8 cellular contexts compared by ENCODE assay signal in genomic region chr3:113695426-113695817, GRCh38. TPM values are rescaled to one million over a fixed set of nuclear protein-coding genes. Genes with fewer than 3 reads are reported as not detected.
DNase-seq lines count a peak whose midpoint lies in the region; ATAC-seq and TF ChIP-seq lines count a peak whose summit lies in the region.

No MANE protein-coding gene starts in this region.

- ATAC-seq in aorta (ENCODE audit: low FRiP score) (no peak), GM19455 (IDR thresholded peaks at IDR 0.05; ENCODE audit: unreplicated experiment) (no peak)

- H3K9ac ChIP-seq in BLaER1: peak overlapping the region; percentile 82
- H3K9ac ChIP-seq in HUES64 (ENCODE audit: low read depth, low read length): peak overlapping the region; percentile 81
- peak overlapping the region; percentile 88 for H3K9ac ChIP-seq in mesenchymal stem cell (ENCODE audit: low read length)

- H3K27ac ChIP-seq in BLaER1 (peak overlapping the region; percentile 87), HUES64 (ENCODE audit: low read depth, low read length) (peak overlapping the region; percentile 94; the same call in 1 of the 2 replicates), breast epithelium (peak overlapping the region; percentile 98), mesenchymal stem cell (ENCODE audit: low read length, poor library complexity, severe bottlenecking) (peak overlapping the region; percentile 59), aorta (ENCODE audit: low read depth in 1 of 2, low read length in 2 of 2) (no peak overlapping the region)

- DNase-seq in breast epithelium (ENCODE audit: low spot score in 2 of 2) (no peak), mesenchymal stem cell (no peak), aorta (no peak), NCI-H226 (no peak)
- DNase-seq in stimulated activated CD4-positive, alpha-beta T cell treated with anti-CD3 and anti-CD28 coated beads, Interleukin-2, amount 100 ng/mL, for 48 hours: no peak

- no peak overlapping the region for H3K23ac ChIP-seq in mesenchymal stem cell (ENCODE audit: low read length in 2 of 2)

- intact Hi-C loops in breast epithelium (cut with DNase I; ENCODE audit: low total_unique reads): no loop called here
- intact Hi-C loops in aorta (cut with DNase I): loop anchor here in 1 of 2 donors (10.0 kb wide), 1 partner anchor 181 kb away; the partner anchor contains the start of gene SPICE1

- H3K9me3 ChIP-seq in BLaER1: no peaks in the 10 kb centered on the region
- H3K9me3 ChIP-seq in HUES64 (ENCODE audit: insufficient read depth, low read depth, low read length): no peaks in the 10 kb centered on the region
- H3K9me3 ChIP-seq in breast epithelium: no peaks in the 10 kb centered on the region
- no peaks in the 10 kb centered on the region for H3K9me3 ChIP-seq in mesenchymal stem cell (ENCODE audit: control insufficient read depth, low read length)
- no peaks in the 10 kb centered on the region for H3K9me3 ChIP-seq in aorta (ENCODE audit: control insufficient read depth, low read length)

- no peak overlapping the region for H4K8ac ChIP-seq in mesenchymal stem cell (ENCODE audit: low read length)

- H4K91ac ChIP-seq in mesenchymal stem cell (ENCODE audit: low read length): no peak overlapping the region

- TF ChIP-seq POLR2A in breast epithelium (IDR thresholded peaks at IDR 0.05): no peak

- peaks cover 33% of the 10 kb centered on the region for H3K4me1 ChIP-seq in BLaER1
- H3K4me1 ChIP-seq in HUES64 (ENCODE audit: insufficient read depth, low read length): peaks cover 15% of the 10 kb centered on the region
- peaks cover 0 to 4% of the 10 kb centered on the region in 2 donors for H3K4me1 ChIP-seq in breast epithelium
- H3K4me1 ChIP-seq in mesenchymal stem cell (ENCODE audit: control insufficient read depth, insufficient read depth, low read depth, low read length): peaks cover 6% of the 10 kb centered on the region
- peaks cover 0 to 8% of the 10 kb centered on the region in 2 donors for H3K4me1 ChIP-seq in aorta (ENCODE audit: control insufficient read depth in 1 of 2, insufficient read depth in 2 of 2, low read length in 2 of 2)

- H3K27me3 ChIP-seq in BLaER1 (peaks cover 14% of the 10 kb centered on the region), HUES64 (ENCODE audit: insufficient read depth, low read length) (no peaks in the 10 kb centered on the region), breast epithelium (no peaks in the 10 kb centered on the region), mesenchymal stem cell (ENCODE audit: control insufficient read depth in 1 of 2, insufficient read depth in 1 of 2, low read length in 2 of 2) (no peaks in the 10 kb centered on the region), aorta (ENCODE audit: control insufficient read depth in 1 of 2, insufficient read depth in 2 of 2, low read length in 1 of 2) (no peaks in the 10 kb centered on the region)

- no peak overlapping the region for H2BK15ac ChIP-seq in mesenchymal stem cell (ENCODE audit: low read depth, poor library complexity, severe bottlenecking)

- no peak overlapping the region for H3K14ac ChIP-seq in mesenchymal stem cell (ENCODE audit: low read length in 2 of 2)

- peaks cover 35% of the 10 kb centered on the region for H3K79me1 ChIP-seq in mesenchymal stem cell (replicated peaks; ENCODE audit: low read length, poor library complexity, severe bottlenecking)

- H2BK120ac ChIP-seq in mesenchymal stem cell (ENCODE audit: low read depth, low read length): no peak overlapping the region

- WGBS in HUES64: 51% methylated on average over 8 of the region's 8 CpGs
- WGBS in mesenchymal stem cell: 84% methylated on average over 5 of the region's 8 CpGs
- WGBS in aorta, 2 donors: 3 to 11% methylated on average over 8 of the region's 8 CpGs

- H3K18ac ChIP-seq in mesenchymal stem cell (ENCODE audit: low read depth in 1 of 2, low read length in 2 of 2): no peak overlapping the region

- H2AFZ ChIP-seq in mesenchymal stem cell (ENCODE audit: low read depth, low read length): no peak overlapping the region

- H3K4me3 ChIP-seq in BLaER1 (peak overlapping the region; percentile 75), HUES64 (ENCODE audit: low read length) (peak overlapping the region; percentile 84), breast epithelium (peak overlapping the region; percentile 65 to 91 (median 89)), mesenchymal stem cell (ENCODE audit: insufficient read depth in 1 of 2, low read depth in 1 of 2, low read length in 2 of 2) (peak overlapping the region in 1 of 2 experiments; percentile 93), aorta (ENCODE audit: low read length in 2 of 2) (peak overlapping the region; percentile 97 to 99)

- H3K4ac ChIP-seq in mesenchymal stem cell (ENCODE audit: low read depth in 1 of 2, low read length in 2 of 2): no peak overlapping the region

- H4K20me1 ChIP-seq in BLaER1: no peaks in the 10 kb centered on the region

- no peak overlapping the region for H2BK5ac ChIP-seq in mesenchymal stem cell (ENCODE audit: low read depth, low read length, poor library complexity, severe bottlenecking)

- no peak overlapping the region for H2BK12ac ChIP-seq in mesenchymal stem cell (ENCODE audit: low read length in 2 of 2)

- H2AK5ac ChIP-seq in mesenchymal stem cell (ENCODE audit: low read length, severe bottlenecking): no peak overlapping the region

- TF ChIP-seq CTCF in breast epithelium (IDR thresholded peaks at IDR 0.05): no peak

- H3K36me3 ChIP-seq in BLaER1: no peaks in the 10 kb centered on the region
- no peaks in the 10 kb centered on the region for H3K36me3 ChIP-seq in HUES64 (ENCODE audit: insufficient read depth, low read length)
- H3K36me3 ChIP-seq in breast epithelium: no peaks in the 10 kb centered on the region
- H3K36me3 ChIP-seq in mesenchymal stem cell (ENCODE audit: control insufficient read depth in 1 of 2, insufficient read depth in 2 of 2, low read depth in 1 of 2, low read length in 2 of 2): no peaks in the 10 kb centered on the region
- no peaks in the 10 kb centered on the region for H3K36me3 ChIP-seq in aorta (ENCODE audit: control insufficient read depth in 1 of 2, insufficient read depth in 2 of 2, low read length in 1 of 2)

- H3K4me2 ChIP-seq in BLaER1 (peak overlapping the region; percentile 89), mesenchymal stem cell (ENCODE audit: low read length, poor library complexity, severe bottlenecking) (peak overlapping the region; percentile 83)

RNA-seq across cellular contexts. Expression of gene USF3, which starts 1.0 kb away (rescaled TPM):
- 8.6 TPM for polyA plus RNA-seq in HUES64 (2013, experiment 1 of 2)
- polyA plus RNA-seq in HUES64 (2013, experiment 2 of 2): 10.1 TPM
- total RNA-seq in breast epithelium: 10 to 100 TPM; 19.7 to 38.9 (median 28.5) TPM
- 7.5 TPM for polyA plus RNA-seq in mesenchymal stem cell (2013, experiment 1 of 2)
- 6.6 TPM for polyA plus RNA-seq in mesenchymal stem cell (2013, experiment 2 of 2)
- total RNA-seq in aorta: 10 to 100 TPM; 18.0 to 18.3 TPM
- 1 to 10 TPM; 3.3 to 6.2 TPM for polyA plus RNA-seq in aorta

RNA-seq across cellular contexts. Expression of gene NAA50, which starts 50.6 kb away (rescaled TPM):
- 178 TPM for polyA plus RNA-seq in HUES64 (2013, experiment 1 of 2)
- polyA plus RNA-seq in HUES64 (2013, experiment 2 of 2): 160 TPM
- total RNA-seq in breast epithelium (100 to 1,000 TPM in 2 of 3 donors, 10 to 100 TPM in 1; 98.0 to 140 (median 140) TPM), aorta (10 to 100 TPM; 74.1 to 75.7 TPM)
- 91.6 TPM for polyA plus RNA-seq in mesenchymal stem cell (2013, experiment 1 of 2)
- 92.9 TPM for polyA plus RNA-seq in mesenchymal stem cell (2013, experiment 2 of 2)
- 10 to 100 TPM; 30.6 to 31.5 TPM for polyA plus RNA-seq in aorta

RNA-seq across cellular contexts. Expression of gene ATP6V1A, which starts 51.4 kb away (rescaled TPM):
- polyA plus RNA-seq in HUES64 (2013, experiment 1 of 2): 34.3 TPM
- 34.4 TPM for polyA plus RNA-seq in HUES64 (2013, experiment 2 of 2)
- total RNA-seq in breast epithelium: 10 to 100 TPM; 44.6 to 68.5 (median 48.6) TPM
- polyA plus RNA-seq in mesenchymal stem cell (2013, experiment 1 of 2): 35.5 TPM
- 35.2 TPM for polyA plus RNA-seq in mesenchymal stem cell (2013, experiment 2 of 2)
- total RNA-seq in aorta: 10 to 100 TPM; 38.4 to 42.7 TPM
- 10 to 100 TPM in 1 of 2 donors, 1 to 10 TPM in 1; 8.5 to 11.9 TPM for polyA plus RNA-seq in aorta

Comparison
In these comparisons a context has a peak if more than half of its experiments do, and no peak if none do; other contexts are left out.
1. H3K27ac ChIP-seq: peak in BLaER1 (single experiment), HUES64 (single experiment), breast epithelium (2 of 2) and mesenchymal stem cell (single experiment); none in aorta (0 of 2).
2. Peak in every context shown above with its lines, with median percentiles within 50 percentile points of each other: H3K9ac ChIP-seq.